8 cellular contexts compared by ENCODE assay signal in genomic region chr16:85689285-85689949, GRCh38. TPM values are rescaled to one million over a fixed set of nuclear protein-coding genes. Genes with fewer than 3 reads are reported as not detected.
DNase-seq lines count a peak whose midpoint lies in the region; ATAC-seq, FAIRE-seq and TF ChIP-seq lines count a peak whose summit lies in the region.

No MANE protein-coding gene starts in this region.

- intact Hi-C loops in pancreas (cut with DNase I): no loop called here

- H3K4me1 ChIP-seq in DND-41 (ENCODE audit: insufficient read depth, low read length): peaks cover 37% of the 10 kb centered on the region
- H3K4me1 ChIP-seq in ectodermal cell (ENCODE audit: control insufficient read depth, insufficient read depth, low read length): no peaks in the 10 kb centered on the region
- H3K4me1 ChIP-seq in pancreas: peaks cover 5 to 7% (median 7%) of the 10 kb centered on the region in 3 donors

- H3K9ac ChIP-seq in DND-41 (ENCODE audit: low read depth, low read length): peak overlapping the region; percentile 92

- H3K36me3 ChIP-seq in DND-41 (ENCODE audit: insufficient read depth, low read length) (peaks cover 19% of the 10 kb centered on the region), ectodermal cell (ENCODE audit: control insufficient read depth, insufficient read depth, low read length) (peaks cover 9% of the 10 kb centered on the region), pancreas (no peaks in the 10 kb centered on the region)

- TF ChIP-seq CTCF in DND-41 (IDR thresholded peaks at IDR 0.05; ENCODE audit: borderline replicate concordance, extremely low read depth, low read length, poor library complexity, severe bottlenecking) (no peak), pancreas (IDR thresholded peaks at IDR 0.05) (no peak)

- peaks cover 42% of the 10 kb centered on the region for H3K79me2 ChIP-seq in DND-41 (ENCODE audit: insufficient read depth, low read length)

- no peak for FAIRE-seq in pancreas (lab: Jason Lieb, UNC)
- FAIRE-seq in GM12891 (lab: Jason Lieb, UNC): no peak

- WGBS in ectodermal cell, 2 experiments: 53% methylated on average over 27 of the region's 27 CpGs
- WGBS in pancreas, 2 donors: 9 to 10% methylated on average over 27 of the region's 27 CpGs

- H3K9me3 ChIP-seq in DND-41 (ENCODE audit: insufficient read depth, low read length, severe bottlenecking) (no peaks in the 10 kb centered on the region), ectodermal cell (ENCODE audit: control insufficient read depth, low read length) (no peaks in the 10 kb centered on the region), pancreas (no peaks in the 10 kb centered on the region)

- no peak for DNase-seq in DND-41
- DNase-seq in NCI-H146 treated with DMSO at 0.1 percent for 48 hours (lab: John Stamatoyannopoulos, UW; ENCODE audit: unreplicated experiment): peak; percentile 64
- DNase-seq in pancreas: peak in 2 of 6 donors; percentile 26 to 67
- no peak for DNase-seq in UCSD-AML1 (lab: John Stamatoyannopoulos, UW; ENCODE audit: unreplicated experiment)
- DNase-seq in KG1 (lab: John Stamatoyannopoulos, UW): no peak
- DNase-seq in GM12891 (ENCODE audit: insufficient read length, low spot score): no peak

- peaks cover 2% of the 10 kb centered on the region for H3K27me3 ChIP-seq in DND-41 (ENCODE audit: insufficient read depth, low read length, poor library complexity)
- peaks cover 17% of the 10 kb centered on the region for H3K27me3 ChIP-seq in ectodermal cell (ENCODE audit: control insufficient read depth, insufficient read depth, low read length, poor library complexity, severe bottlenecking)
- no peaks in the 10 kb centered on the region for H3K27me3 ChIP-seq in pancreas

- peaks cover 24% of the 10 kb centered on the region for H4K20me1 ChIP-seq in DND-41 (ENCODE audit: insufficient read depth, low read length)

- H2AFZ ChIP-seq in DND-41 (ENCODE audit: low read depth, low read length): peak overlapping the region; percentile 56

- no peak overlapping the region for H3K27ac ChIP-seq in DND-41 (ENCODE audit: low read length)
- H3K27ac ChIP-seq in ectodermal cell (ENCODE audit: insufficient read depth, low read depth, low read length, poor library complexity, severe bottlenecking): no peak overlapping the region
- H3K27ac ChIP-seq in pancreas: no peak overlapping the region

- H3K4me3 ChIP-seq in DND-41 (ENCODE audit: low read depth in 1 of 2, low read length in 2 of 2): peak overlapping the region; percentile 27 to 98; a peak in 3 of 4 replicates
- H3K4me3 ChIP-seq in ectodermal cell (ENCODE audit: insufficient read depth, low read depth, low read length): peak overlapping the region; percentile 83
- H3K4me3 ChIP-seq in pancreas: peak overlapping the region; percentile 31 to 74 (median 41)

- peak overlapping the region; percentile 87 for H3K4me2 ChIP-seq in DND-41 (ENCODE audit: insufficient read depth, low read length)

- ATAC-seq in DND-41 (ENCODE audit: insufficient read depth, low read depth) (no peak), pancreas (peak; percentile 20 to 62 (median 46)), GM19328 (IDR thresholded peaks at IDR 0.05; ENCODE audit: unreplicated experiment) (no peak)

- no peak for TF ChIP-seq POLR2A in GM12891 (IDR thresholded peaks at IDR 0.05; ENCODE audit: low read depth, low read length)

TF ChIP-seq in GM12891, 5 proteins besides CTCF, POLR2A, EP300 and RAD21:
- TF ChIP-seq SPI1 (IDR thresholded peaks at IDR 0.05; ENCODE audit: low read depth, low read length): no peak
- TF ChIP-seq TAF1 (IDR thresholded peaks at IDR 0.05; ENCODE audit: low read depth, low read length): no peak
- TF ChIP-seq POU2F2 (IDR thresholded peaks at IDR 0.05; ENCODE audit: low read depth, low read length): no peak
- no peak for TF ChIP-seq POLR2AphosphoS5 (IDR thresholded peaks at IDR 0.05; ENCODE audit: low read depth, low read length)
- no peak for TF ChIP-seq PAX5 (IDR thresholded peaks at IDR 0.05; ENCODE audit: insufficient read depth, low read length, severe bottlenecking)
TF ChIP-seq in GM12891: peak in this region for 0.

RNA-seq across cellular contexts. Expression of gene GINS2, which starts 0.7 kb away (rescaled TPM):
- polyA plus RNA-seq in ectodermal cell (2013, experiment 1 of 4): 54.2 TPM
- polyA plus RNA-seq in ectodermal cell (2013, experiment 2 of 4): 54.0 TPM
- polyA plus RNA-seq in ectodermal cell (2013, experiment 3 of 4): 43.2 TPM
- 41.8 TPM for polyA plus RNA-seq in ectodermal cell (2013, experiment 4 of 4)
- 1 to 10 TPM in 2 of 6 donors, under 1 TPM in 4; 0.37 to 1.6 (median 0.71) TPM for total RNA-seq in pancreas
- 1 to 10 TPM in 1 of 2 donors, under 1 TPM in 1; 0.76 to 1.9 TPM for polyA plus RNA-seq in pancreas
- 21.0 TPM for polyA plus RNA-seq in GM12891 (2012; ENCODE audit: low read depth, missing spikeins)

Comparison
In these comparisons a context has a peak if more than half of its experiments do, and no peak if none do; other contexts are left out.
1. ATAC-seq: peak in pancreas (4 of 4); none in DND-41 (single experiment) and GM19328 (single experiment).
2. Peak in every context shown above with its lines, with median percentiles within 50 percentile points of each other: H3K4me3 ChIP-seq.